Comparison of ENCODE assay signal across 1 cellular context in the genomic region with DNA sequence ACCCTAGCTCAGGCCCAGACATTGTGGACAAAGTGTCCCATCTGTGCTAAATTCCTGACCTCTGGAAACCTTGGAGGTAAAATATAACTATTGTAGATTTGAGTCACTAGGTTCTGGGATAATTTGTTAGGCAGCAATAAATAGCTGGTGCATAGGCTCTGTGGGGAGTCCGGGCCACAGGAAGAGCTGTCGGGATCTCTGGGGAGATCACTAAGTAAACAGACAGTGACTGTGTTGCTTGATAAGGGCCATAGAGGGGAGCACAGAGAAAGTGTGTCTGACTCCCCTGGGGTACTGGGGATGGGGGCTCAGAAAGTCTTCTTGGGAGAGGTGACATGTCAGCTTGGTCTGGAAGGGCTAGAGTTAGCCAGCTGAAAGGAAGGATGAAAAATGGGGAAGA.
A peak's percentile ranks its signal among the peaks of the same experiment; 100 is the strongest.
TF ChIP-seq lines count a peak whose summit lies in the region.

No MANE protein-coding gene starts in this region.

TF ChIP-seq in K562, 482 proteins besides CTCF, POLR2A, EP300 and RAD21 (continued from another document and continues in another):
- TF ChIP-seq, protein P1, sequence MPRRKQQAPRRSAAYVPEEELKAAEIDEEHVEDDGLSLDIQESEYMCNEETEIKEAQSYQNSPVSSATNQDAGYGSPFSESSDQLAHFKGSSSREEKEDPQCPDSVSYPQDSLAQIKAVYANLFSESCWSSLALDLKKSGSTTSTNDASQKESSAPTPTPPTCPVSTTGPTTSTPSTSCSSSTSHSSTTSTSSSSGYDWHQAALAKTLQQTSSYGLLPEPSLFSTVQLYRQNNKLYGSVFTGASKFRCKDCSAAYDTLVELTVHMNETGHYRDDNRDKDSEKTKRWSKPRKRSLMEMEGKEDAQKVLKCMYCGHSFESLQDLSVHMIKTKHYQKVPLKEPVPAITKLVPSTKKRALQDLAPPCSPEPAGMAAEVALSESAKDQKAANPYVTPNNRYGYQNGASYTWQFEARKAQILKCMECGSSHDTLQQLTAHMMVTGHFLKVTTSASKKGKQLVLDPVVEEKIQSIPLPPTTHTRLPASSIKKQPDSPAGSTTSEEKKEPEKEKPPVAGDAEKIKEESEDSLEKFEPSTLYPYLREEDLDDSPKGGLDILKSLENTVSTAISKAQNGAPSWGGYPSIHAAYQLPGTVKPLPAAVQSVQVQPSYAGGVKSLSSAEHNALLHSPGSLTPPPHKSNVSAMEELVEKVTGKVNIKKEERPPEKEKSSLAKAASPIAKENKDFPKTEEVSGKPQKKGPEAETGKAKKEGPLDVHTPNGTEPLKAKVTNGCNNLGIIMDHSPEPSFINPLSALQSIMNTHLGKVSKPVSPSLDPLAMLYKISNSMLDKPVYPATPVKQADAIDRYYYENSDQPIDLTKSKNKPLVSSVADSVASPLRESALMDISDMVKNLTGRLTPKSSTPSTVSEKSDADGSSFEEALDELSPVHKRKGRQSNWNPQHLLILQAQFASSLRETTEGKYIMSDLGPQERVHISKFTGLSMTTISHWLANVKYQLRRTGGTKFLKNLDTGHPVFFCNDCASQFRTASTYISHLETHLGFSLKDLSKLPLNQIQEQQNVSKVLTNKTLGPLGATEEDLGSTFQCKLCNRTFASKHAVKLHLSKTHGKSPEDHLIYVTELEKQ (CRISPR knock-in tag; IDR thresholded peaks at IDR 0.05) = no peak
- TF ChIP-seq HLTF (IDR thresholded peaks at IDR 0.05) = no peak
- TF ChIP-seq SMARCA4 (IDR thresholded peaks at IDR 0.05) = peak; percentile 73
- no peak for TF ChIP-seq ZNF830 (CRISPR knock-in tag; IDR thresholded peaks at IDR 0.05)
- TF ChIP-seq, protein P2, sequence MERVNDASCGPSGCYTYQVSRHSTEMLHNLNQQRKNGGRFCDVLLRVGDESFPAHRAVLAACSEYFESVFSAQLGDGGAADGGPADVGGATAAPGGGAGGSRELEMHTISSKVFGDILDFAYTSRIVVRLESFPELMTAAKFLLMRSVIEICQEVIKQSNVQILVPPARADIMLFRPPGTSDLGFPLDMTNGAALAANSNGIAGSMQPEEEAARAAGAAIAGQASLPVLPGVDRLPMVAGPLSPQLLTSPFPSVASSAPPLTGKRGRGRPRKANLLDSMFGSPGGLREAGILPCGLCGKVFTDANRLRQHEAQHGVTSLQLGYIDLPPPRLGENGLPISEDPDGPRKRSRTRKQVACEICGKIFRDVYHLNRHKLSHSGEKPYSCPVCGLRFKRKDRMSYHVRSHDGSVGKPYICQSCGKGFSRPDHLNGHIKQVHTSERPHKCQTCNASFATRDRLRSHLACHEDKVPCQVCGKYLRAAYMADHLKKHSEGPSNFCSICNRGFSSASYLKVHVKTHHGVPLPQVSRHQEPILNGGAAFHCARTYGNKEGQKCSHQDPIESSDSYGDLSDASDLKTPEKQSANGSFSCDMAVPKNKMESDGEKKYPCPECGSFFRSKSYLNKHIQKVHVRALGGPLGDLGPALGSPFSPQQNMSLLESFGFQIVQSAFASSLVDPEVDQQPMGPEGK (CRISPR knock-in tag; IDR thresholded peaks at IDR 0.05; ENCODE audit: borderline replicate concordance) = no peak
- TF ChIP-seq CTBP1 (IDR thresholded peaks at IDR 0.05; ENCODE audit: borderline replicate concordance) = peak; percentile 18; the same call in 1 of the 2 replicates
- no peak for TF ChIP-seq PHF21A (IDR thresholded peaks at IDR 0.05; ENCODE audit: borderline replicate concordance, low read depth)
- no peak for TF ChIP-seq ZNF561 (CRISPR knock-in tag; conservative IDR thresholded peaks at IDR 0.05)
- TF ChIP-seq CBFA2T2 (conservative IDR thresholded peaks at IDR 0.05) = peak; percentile 52
- TF ChIP-seq ZNF280B (CRISPR knock-in tag; IDR thresholded peaks at IDR 0.05) = no peak
- TF ChIP-seq ZNF282 (CRISPR knock-in tag; IDR thresholded peaks at IDR 0.05) = no peak
- TF ChIP-seq RFX1 (IDR thresholded peaks at IDR 0.05) = no peak
- TF ChIP-seq NRF1 (conservative IDR thresholded peaks at IDR 0.05 in 1 of 2, IDR thresholded peaks at IDR 0.05 in 1 of 2) = no peak
- peak; percentile 27 for TF ChIP-seq BRD9 (IDR thresholded peaks at IDR 0.05; ENCODE audit: low read depth, partially characterized antibody)
- no peak for TF ChIP-seq KDM4B (IDR thresholded peaks at IDR 0.05; ENCODE audit: borderline replicate concordance in 2 of 2, low read depth in 1 of 2)
- TF ChIP-seq SRF (CRISPR knock-in tag; IDR thresholded peaks at IDR 0.05) = no peak
- TF ChIP-seq, protein P3, sequence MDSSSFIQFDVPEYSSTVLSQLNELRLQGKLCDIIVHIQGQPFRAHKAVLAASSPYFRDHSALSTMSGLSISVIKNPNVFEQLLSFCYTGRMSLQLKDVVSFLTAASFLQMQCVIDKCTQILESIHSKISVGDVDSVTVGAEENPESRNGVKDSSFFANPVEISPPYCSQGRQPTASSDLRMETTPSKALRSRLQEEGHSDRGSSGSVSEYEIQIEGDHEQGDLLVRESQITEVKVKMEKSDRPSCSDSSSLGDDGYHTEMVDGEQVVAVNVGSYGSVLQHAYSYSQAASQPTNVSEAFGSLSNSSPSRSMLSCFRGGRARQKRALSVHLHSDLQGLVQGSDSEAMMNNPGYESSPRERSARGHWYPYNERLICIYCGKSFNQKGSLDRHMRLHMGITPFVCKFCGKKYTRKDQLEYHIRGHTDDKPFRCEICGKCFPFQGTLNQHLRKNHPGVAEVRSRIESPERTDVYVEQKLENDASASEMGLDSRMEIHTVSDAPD (CRISPR knock-in tag; IDR thresholded peaks at IDR 0.05) = no peak
- no peak for TF ChIP-seq NEUROD1 (IDR thresholded peaks at IDR 0.05; ENCODE audit: borderline replicate concordance, low read depth, low read length, partially characterized antibody)
- no peak for TF ChIP-seq SMARCB1 (IDR thresholded peaks at IDR 0.05; ENCODE audit: insufficient read length, low read depth)
- TF ChIP-seq HMGXB4 (CRISPR knock-in tag; IDR thresholded peaks at IDR 0.05) = no peak
- TF ChIP-seq THRA (IDR thresholded peaks at IDR 0.05) = no peak
- TF ChIP-seq, protein P4, sequence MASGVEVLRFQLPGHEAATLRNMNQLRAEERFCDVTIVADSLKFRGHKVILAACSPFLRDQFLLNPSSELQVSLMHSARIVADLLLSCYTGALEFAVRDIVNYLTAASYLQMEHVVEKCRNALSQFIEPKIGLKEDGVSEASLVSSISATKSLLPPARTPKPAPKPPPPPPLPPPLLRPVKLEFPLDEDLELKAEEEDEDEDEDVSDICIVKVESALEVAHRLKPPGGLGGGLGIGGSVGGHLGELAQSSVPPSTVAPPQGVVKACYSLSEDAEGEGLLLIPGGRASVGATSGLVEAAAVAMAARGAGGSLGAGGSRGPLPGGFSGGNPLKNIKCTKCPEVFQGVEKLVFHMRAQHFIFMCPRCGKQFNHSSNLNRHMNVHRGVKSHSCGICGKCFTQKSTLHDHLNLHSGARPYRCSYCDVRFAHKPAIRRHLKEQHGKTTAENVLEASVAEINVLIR (CRISPR knock-in tag; IDR thresholded peaks at IDR 0.05) = no peak
- TF ChIP-seq FOXM1 (IDR thresholded peaks at IDR 0.05; ENCODE audit: low read depth) = no peak; the same call in 1 of the 2 replicates
- no peak for TF ChIP-seq FOXM1 (CRISPR knock-in tag; IDR thresholded peaks at IDR 0.05; ENCODE audit: low read depth)
- no peak for TF ChIP-seq FOXK1 (CRISPR knock-in tag; IDR thresholded peaks at IDR 0.05; ENCODE audit: borderline replicate concordance)
- TF ChIP-seq GATA2 (CRISPR knock-in tag; IDR thresholded peaks at IDR 0.05) = peak; percentile 18; the same call in 1 of the 2 replicates
- TF ChIP-seq XRCC5 (IDR thresholded peaks at IDR 0.05; ENCODE audit: low read depth, low read length) = no peak
- TF ChIP-seq SMARCE1 (IDR thresholded peaks at IDR 0.05) = peak; percentile 56; the same call in 1 of the 2 replicates
- no peak for TF ChIP-seq ZFP1 (CRISPR knock-in tag; IDR thresholded peaks at IDR 0.05)
- no peak for TF ChIP-seq WHSC1 (IDR thresholded peaks at IDR 0.05; ENCODE audit: low read length)
- TF ChIP-seq NFATC3 (IDR thresholded peaks at IDR 0.05) = no peak
- no peak for TF ChIP-seq SIN3B (IDR thresholded peaks at IDR 0.05; ENCODE audit: low read depth)
- TF ChIP-seq HINFP (tag; conservative IDR thresholded peaks at IDR 0.05; ENCODE audit: low read depth) = no peak
- TF ChIP-seq, protein P5, sequence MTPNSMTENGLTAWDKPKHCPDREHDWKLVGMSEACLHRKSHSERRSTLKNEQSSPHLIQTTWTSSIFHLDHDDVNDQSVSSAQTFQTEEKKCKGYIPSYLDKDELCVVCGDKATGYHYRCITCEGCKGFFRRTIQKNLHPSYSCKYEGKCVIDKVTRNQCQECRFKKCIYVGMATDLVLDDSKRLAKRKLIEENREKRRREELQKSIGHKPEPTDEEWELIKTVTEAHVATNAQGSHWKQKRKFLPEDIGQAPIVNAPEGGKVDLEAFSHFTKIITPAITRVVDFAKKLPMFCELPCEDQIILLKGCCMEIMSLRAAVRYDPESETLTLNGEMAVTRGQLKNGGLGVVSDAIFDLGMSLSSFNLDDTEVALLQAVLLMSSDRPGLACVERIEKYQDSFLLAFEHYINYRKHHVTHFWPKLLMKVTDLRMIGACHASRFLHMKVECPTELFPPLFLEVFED (CRISPR knock-in tag; conservative IDR thresholded peaks at IDR 0.05) = no peak
- no peak for TF ChIP-seq ZFPM2 (CRISPR knock-in tag; IDR thresholded peaks at IDR 0.05)
- TF ChIP-seq ARID1B (IDR thresholded peaks at IDR 0.05) = peak; percentile 79
- peak; percentile 82 for TF ChIP-seq DPF2 (IDR thresholded peaks at IDR 0.05)
- TF ChIP-seq SMAD4 (CRISPR knock-in tag; conservative IDR thresholded peaks at IDR 0.05) = 0 out of 2 replicates have a peak, but pooled peaks have one; percentile 40
- TF ChIP-seq, protein P6, sequence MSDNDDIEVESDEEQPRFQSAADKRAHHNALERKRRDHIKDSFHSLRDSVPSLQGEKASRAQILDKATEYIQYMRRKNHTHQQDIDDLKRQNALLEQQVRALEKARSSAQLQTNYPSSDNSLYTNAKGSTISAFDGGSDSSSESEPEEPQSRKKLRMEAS (CRISPR knock-in tag; IDR thresholded peaks at IDR 0.05) = no peak
- no peak for TF ChIP-seq NFE2L1 (tag; IDR thresholded peaks at IDR 0.05; ENCODE audit: borderline replicate concordance, low read depth)
- no peak for TF ChIP-seq PHTF2 (CRISPR knock-in tag; IDR thresholded peaks at IDR 0.05)
- no peak for TF ChIP-seq ZNF717 (CRISPR knock-in tag; IDR thresholded peaks at IDR 0.05)
- no peak for TF ChIP-seq SUPT5H (IDR thresholded peaks at IDR 0.05)
- TF ChIP-seq PRPF4 (IDR thresholded peaks at IDR 0.05; ENCODE audit: insufficient read depth, low read depth, low read length, poor library complexity, severe bottlenecking) = no peak
- peak; percentile 70 for TF ChIP-seq CBFA2T3 (IDR thresholded peaks at IDR 0.05)
- no peak for TF ChIP-seq RBM34 (IDR thresholded peaks at IDR 0.05; ENCODE audit: borderline replicate concordance, insufficient read depth, low read length)
- TF ChIP-seq ZBED1 (IDR thresholded peaks at IDR 0.05) = no peak
- TF ChIP-seq TEAD4 (IDR thresholded peaks at IDR 0.05; ENCODE audit: low read length) = peak; percentile 47; the same call in 1 of the 2 replicates
- no peak for TF ChIP-seq TEAD4 (CRISPR knock-in tag; IDR thresholded peaks at IDR 0.05; ENCODE audit: borderline replicate concordance)
- no peak for TF ChIP-seq MTA2 (IDR thresholded peaks at IDR 0.05; ENCODE audit: low read depth)
- no peak for TF ChIP-seq ZNF436 (CRISPR knock-in tag; IDR thresholded peaks at IDR 0.05)
